8 cellular contexts compared by ENCODE assay signal in the genomic region with DNA sequence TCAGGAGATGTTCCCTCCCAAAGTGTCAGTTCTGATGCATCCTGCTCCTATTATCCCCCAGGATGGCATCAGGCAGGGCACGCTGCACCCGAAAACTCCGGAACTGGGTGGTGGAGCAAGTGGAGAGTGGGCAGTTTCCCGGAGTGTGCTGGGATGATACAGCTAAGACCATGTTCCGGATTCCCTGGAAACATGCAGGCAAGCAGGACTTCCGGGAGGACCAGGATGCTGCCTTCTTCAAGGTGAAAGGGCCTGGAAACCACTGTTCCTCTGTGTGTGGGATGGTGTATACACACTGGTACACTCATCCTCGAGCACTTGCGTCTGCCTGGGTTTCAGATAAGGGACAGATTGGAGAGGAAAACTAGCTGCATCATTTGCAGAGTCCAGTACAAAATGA. TPM values are rescaled to one million over a fixed set of nuclear protein-coding genes. Genes with fewer than 3 reads are reported as not detected.
A peak's percentile ranks its signal among the peaks of the same experiment; 100 is the strongest.
DNase-seq lines count a peak whose midpoint lies in the region; TF ChIP-seq lines count a peak whose summit lies in the region.

No MANE protein-coding gene starts in this region.

- H3K9me3 Mint-ChIP-seq in Calu3 (ENCODE audit: low read depth, unreplicated experiment): no peaks in the 10 kb centered on the region

- H3K4me3 ChIP-seq in fibroblast of mammary gland (ENCODE audit: control insufficient read depth, low read depth, low read length) (peak overlapping the region; percentile 84), retinal pigment epithelial cell (ENCODE audit: low read length) (peak overlapping the region; percentile 88)

- intact Hi-C loops in Calu3 (cut with micrococcal nuclease; ENCODE audit: unreplicated experiment): no loop called here

- no peaks in the 10 kb centered on the region for H3K27me3 Mint-ChIP-seq in Calu3 (ENCODE audit: unreplicated experiment)

- no peak for DNase-seq in Calu3
- DNase-seq in fibroblast of mammary gland (ENCODE audit: low read depth): peak; percentile 48
- no peak for DNase-seq in retinal pigment epithelial cell (ENCODE audit: low read depth)
- DNase-seq in NCI-H1930 (lab: John Stamatoyannopoulos, UW): no peak
- DNase-seq in NCI-H1694 (lab: John Stamatoyannopoulos, UW): no peak
- DNase-seq in cortex of kidney (lab: John Stamatoyannopoulos, UW): no peak
- no peak for DNase-seq in GM03348 (ENCODE audit: low spot score)

- peaks cover 65% of the 10 kb centered on the region for H3K36me3 Mint-ChIP-seq in Calu3 (ENCODE audit: insufficient read depth, unreplicated experiment)

- no peak for TF ChIP-seq CTCF in Calu3 (IDR thresholded peaks at IDR 0.05; ENCODE audit: unreplicated experiment)
- no peak for TF ChIP-seq CTCF in VCaP (conservative IDR thresholded peaks at IDR 0.05)
- no peak for TF ChIP-seq CTCF in fibroblast of mammary gland (conservative IDR thresholded peaks at IDR 0.05; ENCODE audit: control insufficient read depth, insufficient read depth, low read depth, low read length)
- TF ChIP-seq CTCF in retinal pigment epithelial cell (conservative IDR thresholded peaks at IDR 0.05; ENCODE audit: low read depth, low read length): no peak

- H3K27ac Mint-ChIP-seq in Calu3 (ENCODE audit: unreplicated experiment): peak overlapping the region; percentile 86

- no TSS peak for BruUV-seq in Calu3 (replicated peaks; lab: Mats Ljungman, UMichigan)

- peak overlapping the region; percentile 62; the same call in 1 of the 2 replicates for H3K27ac ChIP-seq in VCaP

- CTCF ChIA-PET in Calu3 (lab: Charles Lee): interaction anchor here (1.3 to 2.4 kb wide), 3 partner anchors 15 to 72 kb away, joined by 4 to 24 read pairs (median 9); a partner anchor contains a TSS

- peak overlapping the region; percentile 76 for H3K4me3 Mint-ChIP-seq in Calu3 (ENCODE audit: low read depth, unreplicated experiment)

- H3K4me1 Mint-ChIP-seq in Calu3 (ENCODE audit: low read depth, unreplicated experiment): peaks cover 15% of the 10 kb centered on the region

RNA-seq across cellular contexts. Expression of a gene that starts 1.0 kb away (rescaled TPM):
- 124 and 184 TPM in 2 replicates for total RNA-seq in Calu3 (2022)

RNA-seq across cellular contexts. Expression of a gene that starts 9.8 kb away (rescaled TPM):
- total RNA-seq in Calu3 (2022): 37.5 and 42.7 TPM in 2 replicates

RNA-seq across cellular contexts. Expression of a gene that starts 14.8 kb away (rescaled TPM):
- 95.9 and 103 TPM in 2 replicates for total RNA-seq in Calu3 (2022)

RNA-seq across cellular contexts. Expression of a gene that starts 15.7 kb away (rescaled TPM):
- total RNA-seq in Calu3 (2022): 288 and 359 TPM in 2 replicates

RNA-seq across cellular contexts. Expression of a gene that starts 20.7 kb away (rescaled TPM):
- total RNA-seq in Calu3 (2022): 38.0 and 39.2 TPM in 2 replicates
